In genomic region chr5:95930141-95930540, GRCh38 we compare ENCODE assay signal across 13 cellular contexts. TPM values are rescaled to one million over a fixed set of nuclear protein-coding genes. Genes with fewer than 3 reads are reported as not detected.
DNase-seq lines count a peak whose midpoint lies in the region; ATAC-seq, FAIRE-seq and TF ChIP-seq lines count a peak whose summit lies in the region.
"Had no signal": no experiment of that assay in that cellular context is flagged by ENCODE, and none has a peak within 500 bp of the region (broad histone marks: within the 10 kb centered on the region; RNA-seq: fewer than 3 reads in every experiment).

No MANE protein-coding gene starts in this region.

- H3K79me2 ChIP-seq in DND-41 (ENCODE audit: insufficient read depth, low read length), result no peaks in the 10 kb centered on the region
- peaks cover 66% of the 10 kb centered on the region for H3K79me2 ChIP-seq in KMS-11 (ENCODE audit: insufficient read depth, low read depth)
- H3K79me2 ChIP-seq in K562 (ENCODE audit: control insufficient read depth, insufficient read depth, low read length), result peaks cover 49% of the 10 kb centered on the region

- peak; percentile 19 for FAIRE-seq in K562 (lab: Jason Lieb, UNC)
- FAIRE-seq: GM12892, H1 had no signal

- in situ Hi-C loops in K562 (cut with MboI), result no loop called here

- POLR2A ChIA-PET in K562 (lab: Yijun Ruan, JAX), result no interaction called here

- H4K20me1 ChIP-seq in DND-41 (ENCODE audit: insufficient read depth, low read length) (no peaks in the 10 kb centered on the region), KMS-11 (ENCODE audit: insufficient read depth) (no peaks in the 10 kb centered on the region), K562 (replicated peaks; ENCODE audit: control insufficient read depth, insufficient read depth, low read length) (no peaks in the 10 kb centered on the region)

- peak overlapping the region; percentile 95 for H3K27ac ChIP-seq in DND-41 (ENCODE audit: low read length)
- peak overlapping the region; percentile 82 for H3K27ac ChIP-seq in KMS-11
- no peak overlapping the region; the same call in 2 of the 3 replicates for H3K27ac ChIP-seq in K562 (ENCODE audit: extremely low read depth, low read depth, low read length)
- H3K27ac ChIP-seq in psoas muscle, result no peak overlapping the region
- H3K27ac ChIP-seq: SJCRH30 had no signal

- H3K4me3 ChIP-seq in DND-41 (ENCODE audit: low read depth in 1 of 2, low read length in 2 of 2), result no peak overlapping the region
- H3K4me3 ChIP-seq in KMS-11 (IDR thresholded peaks at IDR 0.05; ENCODE audit: insufficient read depth, low read depth, low read length), result no peak overlapping the region
- no peak overlapping the region for H3K4me3 ChIP-seq in K562
- H3K4me3 ChIP-seq in psoas muscle, result no peak overlapping the region
- H3K4me3 ChIP-seq: SJCRH30 had no signal

- peak; percentile 29 for DNase-seq in DND-41
- DNase-seq in K562 (ENCODE audit: extremely low read depth in 1 of 4, low spot score in 3 of 4), result no peak
- DNase-seq in psoas muscle, result no peak
- no peak for DNase-seq in NK-92 (lab: John Stamatoyannopoulos, UW; ENCODE audit: unreplicated experiment)
- DNase-seq in stimulated activated CD4-positive, alpha-beta T cell treated with anti-CD3 and anti-CD28 coated beads, Interleukin-12 subunit alpha, Interleukin-12 subunit beta, amount 100 ng/mL, for 4 hours, result no peak
- DNase-seq: GDM1, NCI-H187 treated with DMSO at 0.1 percent for 48 hours, NCI-H526 treated with DMSO at 0.1 percent for 48 hours, SJCRH30 had no signal

- no peaks in the 10 kb centered on the region for H3K9me1 ChIP-seq in K562 (ENCODE audit: control insufficient read depth, insufficient read depth, low read length)

- peak overlapping the region; percentile 44 for H3K4me2 ChIP-seq in DND-41 (ENCODE audit: insufficient read depth, low read length)
- H3K4me2 ChIP-seq in KMS-11, result peak overlapping the region; percentile 74
- H3K4me2 ChIP-seq in K562 (ENCODE audit: insufficient read depth, low read length), result no peak overlapping the region

- H3K9ac ChIP-seq in DND-41 (ENCODE audit: low read depth, low read length), result peak overlapping the region; percentile 39
- H3K9ac ChIP-seq in KMS-11, result peak overlapping the region; percentile 22; the same call in 1 of the 2 replicates
- H3K9ac ChIP-seq in K562 (ENCODE audit: insufficient read depth in 1 of 2, low read depth in 2 of 2, low read length in 2 of 2), result no peak overlapping the region

- TF ChIP-seq CTCF in DND-41 (IDR thresholded peaks at IDR 0.05; ENCODE audit: borderline replicate concordance, extremely low read depth, low read length, poor library complexity, severe bottlenecking) (no peak), KMS-11 (conservative IDR thresholded peaks at IDR 0.05; ENCODE audit: low read depth, low read length) (no peak), K562 (IDR thresholded peaks at IDR 0.05 in 2 of 3, conservative IDR thresholded peaks at IDR 0.05 in 1 of 3; ENCODE audit: insufficient read depth in 2 of 3, low read depth in 1 of 3, low read length in 3 of 3) (no peak), psoas muscle (IDR thresholded peaks at IDR 0.05) (no peak)

- CTCF ChIA-PET in K562 (lab: Yijun Ruan, JAX; ENCODE audit: low intra/inter-chr PET ratio), result no interaction called here

- no peak for TF ChIP-seq POLR2A in K562 (conservative IDR thresholded peaks at IDR 0.05)

- TF ChIP-seq RAD21 in K562 (CRISPR knock-in tag; conservative IDR thresholded peaks at IDR 0.05 in 1 of 2, IDR thresholded peaks at IDR 0.05 in 1 of 2), result no peak

- ATAC-seq in DND-41 (ENCODE audit: insufficient read depth, low read depth), result peak; percentile 41; the same call in 2 of the 3 replicates
- no peak for ATAC-seq in K562
- ATAC-seq in psoas muscle, result peak in 3 of 4 donors; percentile 48 to 77 (median 77)
- no peak for ATAC-seq in HG03025 (IDR thresholded peaks at IDR 0.05; ENCODE audit: low FRiP score, unreplicated experiment)

- BruUV-seq in K562 (replicated peaks; lab: Mats Ljungman, UMichigan), result no TSS peak

- peaks cover 68% of the 10 kb centered on the region for H3K4me1 ChIP-seq in DND-41 (ENCODE audit: insufficient read depth, low read length)
- peaks cover 96% of the 10 kb centered on the region for H3K4me1 ChIP-seq in KMS-11 (ENCODE audit: low read depth, poor library complexity, severe bottlenecking)
- peaks cover 10 to 66% of the 10 kb centered on the region in 2 experiments for H3K4me1 ChIP-seq in K562 (replicated peaks in 1 of 2; ENCODE audit: control insufficient read depth in 2 of 2, insufficient read depth in 2 of 2, low read length in 2 of 2)
- peaks cover 67% of the 10 kb centered on the region for H3K4me1 ChIP-seq in psoas muscle
- H3K4me1 ChIP-seq: SJCRH30 had no signal

- no peak for TF ChIP-seq EP300 in K562 (IDR thresholded peaks at IDR 0.05; ENCODE audit: low read length)

- H3K9me3 ChIP-seq in DND-41 (ENCODE audit: insufficient read depth, low read length, severe bottlenecking), result no peaks in the 10 kb centered on the region
- no peaks in the 10 kb centered on the region for H3K9me3 ChIP-seq in K562 (replicated peaks; ENCODE audit: control insufficient read depth, insufficient read depth, low read depth, low read length)
- no peaks in the 10 kb centered on the region for H3K9me3 ChIP-seq in psoas muscle
- H3K9me3 ChIP-seq: SJCRH30 had no signal

- H3K27me3 ChIP-seq in DND-41 (ENCODE audit: insufficient read depth, low read length, poor library complexity) (no peaks in the 10 kb centered on the region), KMS-11 (ENCODE audit: insufficient read depth, low read depth) (no peaks in the 10 kb centered on the region), K562 (ENCODE audit: control insufficient read depth in 2 of 2, insufficient read depth in 2 of 2, low read length in 2 of 2) (no peaks in the 10 kb centered on the region), psoas muscle (ENCODE audit: insufficient read depth in 3 of 3, low read length in 2 of 3) (no peaks in the 10 kb centered on the region)
- H3K27me3 ChIP-seq: SJCRH30 had no signal

- H2AFZ ChIP-seq in DND-41 (ENCODE audit: low read depth, low read length) (peak overlapping the region; percentile 50), KMS-11 (ENCODE audit: low read depth) (no peak overlapping the region), K562 (ENCODE audit: low read depth, low read length) (no peak overlapping the region)

- H3K36me3 ChIP-seq in DND-41 (ENCODE audit: insufficient read depth, low read length) (no peaks in the 10 kb centered on the region), KMS-11 (ENCODE audit: insufficient read depth) (no peaks in the 10 kb centered on the region), K562 (ENCODE audit: control insufficient read depth, insufficient read depth, low read length) (no peaks in the 10 kb centered on the region; the same call in 2 of the 3 replicates), psoas muscle (ENCODE audit: insufficient read depth in 1 of 2, low read depth in 1 of 2) (no peaks in the 10 kb centered on the region)
- H3K36me3 ChIP-seq: SJCRH30 had no signal

- intact Hi-C loops in K562 (cut with micrococcal nuclease) (loop anchor here (10.0 kb wide), 1 partner anchor 205 kb away; no protein-coding TSS in a partner anchor), psoas muscle (cut with DNase I) (no loop called here)

- WGBS in K562 (ENCODE audit: insufficient coverage, low coverage, missing lambda C conversion rate), result 75% methylated on average over 2 of the region's 2 CpGs
- WGBS in psoas muscle, 3 donors, result 36 to 52% (median 41%) methylated on average over 2 of the region's 2 CpGs

TF ChIP-seq in K562, 482 proteins besides CTCF, POLR2A, EP300 and RAD21 (continues in another document):
- TF ChIP-seq RB1 (IDR thresholded peaks at IDR 0.05; ENCODE audit: low read depth), result no peak

RNA-seq across cellular contexts. Expression of gene ELL2, which starts 31.5 kb away (rescaled TPM):
- 31.2 and 65.3 TPM in 2 replicates for total RNA-seq in K562 (2011; cell fraction: chromatin; rRNA removed; ENCODE audit: low replicate concordance)
- 11.2 and 15.0 TPM in 2 replicates for total RNA-seq in K562 (2011; cell fraction: nucleolus; rRNA removed)
- total RNA-seq in K562 (2011; cell fraction: nucleoplasm; rRNA removed), result 29.9 and 45.8 TPM in 2 replicates
- total RNA-seq in K562 (2014; rRNA removed) (14.0 and 18.3 TPM in 2 replicates), K562 (2014; rRNA removed; fragmentation: Illumina TruSeq; extraction: Trizol) (14.7 and 17.1 TPM in 2 replicates), K562 (2015; rRNA removed; fragmentation: Illumina TruSeq; extraction: Trizol) (10.1 and 12.5 TPM in 2 replicates), K562 (2021) (16.2 and 23.1 TPM in 2 replicates), psoas muscle (10 to 100 TPM; 16.2 to 59.8 (median 32.1) TPM)
- polyA plus RNA-seq in K562 (2011; rRNA removed) (11.1 and 16.3 TPM in 2 replicates), K562 (2014; fragmentation: Illumina TruSeq; extraction: Trizol) (11.4 and 14.5 TPM in 2 replicates), K562 (2014; fragmentation: Nextera tagmentation; extraction: Ambion mirVana) (1 to 10 TPM; 4.3 to 6.8 TPM), K562 (2014; rRNA removed) (9.0 and 14.6 TPM in 2 replicates), psoas muscle (10 to 100 TPM; 30.4 to 39.8 (median 39.6) TPM)
- 4.0 and 4.7 TPM in 2 replicates for polyA plus RNA-seq in K562 (2011; cell fraction: cytosol; rRNA removed)
- 13.8 and 14.7 TPM in 2 replicates for polyA plus RNA-seq in K562 (2011; cell fraction: nucleus; rRNA removed)
- 8.3 and 11.9 TPM in 2 replicates for polyA plus RNA-seq in K562 (2012)
- polyA minus RNA-seq in K562 (2011; rRNA and poly(A)+ RNA removed), result 21.9 and 28.0 TPM in 2 replicates
- polyA minus RNA-seq in K562 (2011; cell fraction: cytosol; rRNA and poly(A)+ RNA removed), result 4.8 and 11.7 TPM in 2 replicates
- polyA minus RNA-seq in K562 (2011; cell fraction: nucleus; rRNA and poly(A)+ RNA removed), result 21.4 and 33.0 TPM in 2 replicates

Comparison
In these comparisons a context has a peak if more than half of its experiments do, and no peak if none do; other contexts are left out.
1. ATAC-seq: peak in DND-41 (single experiment) and psoas muscle (3 of 4); none in K562 (single experiment) and HG03025 (single experiment).
2. H3K27ac ChIP-seq: peak in DND-41 (single experiment) and KMS-11 (single experiment); none in K562 (single experiment) and psoas muscle (single experiment).
3. H3K9ac ChIP-seq: peak in DND-41 (single experiment) and KMS-11 (single experiment); none in K562 (0 of 2).